9 cellular contexts compared by ENCODE assay signal in genomic region chr10:114470956-114471905, GRCh38.
DNase-seq lines count a peak whose midpoint lies in the region; ATAC-seq, FAIRE-seq and TF ChIP-seq lines count a peak whose summit lies in the region.
"Had no signal": no experiment of that assay in that cellular context is flagged by ENCODE, and none has a peak within 500 bp of the region (broad histone marks: within the 10 kb centered on the region; RNA-seq: fewer than 3 reads in every experiment).

No MANE protein-coding gene starts in this region.

- H2AFZ ChIP-seq in hepatocyte, result no peak overlapping the region

- no peaks in the 10 kb centered on the region for H3K27me3 Mint-ChIP-seq in T-helper 2 cell treated with Interferon-gamma antibody and Interleukin-4, amounts not matched to agents 5 μg/mL and 100 μg/mL, for 36 hours (ENCODE audit: low read depth)

- H3K27me3 ChIP-seq in ascending aorta, result no peaks in the 10 kb centered on the region
- no peaks in the 10 kb centered on the region for H3K27me3 ChIP-seq in hepatocyte
- H3K27me3 ChIP-seq in small intestine (ENCODE audit: control insufficient read depth in 2 of 2, insufficient read depth in 2 of 2, low read length in 2 of 2), result peaks cover 0 to 1% of the 10 kb centered on the region in 2 donors
- H3K27me3 ChIP-seq: BLaER1 had no signal

- TF ChIP-seq CTCF in NB4 (IDR thresholded peaks at IDR 0.05; ENCODE audit: low read depth, low read length), result peak; percentile 82
- TF ChIP-seq CTCF in ascending aorta (IDR thresholded peaks at IDR 0.05), result peak; percentile 75 to 94 (median 92)
- TF ChIP-seq CTCF in hepatocyte (IDR thresholded peaks at IDR 0.05; ENCODE audit: poor library complexity), result peak; percentile 95

- H3K4me1 ChIP-seq in ascending aorta (no peaks in the 10 kb centered on the region), hepatocyte (ENCODE audit: insufficient read depth) (peaks cover 5% of the 10 kb centered on the region), small intestine (ENCODE audit: control insufficient read depth in 2 of 2, insufficient read depth in 1 of 2, low read depth in 1 of 2, low read length in 1 of 2) (no peaks in the 10 kb centered on the region)
- H3K4me1 ChIP-seq: BLaER1 had no signal

- H3K36me3 ChIP-seq in ascending aorta, result no peaks in the 10 kb centered on the region
- no peaks in the 10 kb centered on the region for H3K36me3 ChIP-seq in hepatocyte (replicated peaks; ENCODE audit: insufficient read depth, low read depth)
- H3K36me3 ChIP-seq in small intestine (ENCODE audit: control insufficient read depth in 2 of 2, insufficient read depth in 2 of 2, low read length in 2 of 2), result peaks cover 2 to 7% of the 10 kb centered on the region in 2 donors
- H3K36me3 ChIP-seq: BLaER1 had no signal

- DNase-seq in NCI-H2029 (lab: John Stamatoyannopoulos, UW) (peak; percentile 38), NCI-H2029 treated with DMSO at 0.1 percent for 48 hours (lab: John Stamatoyannopoulos, UW) (no peak), NB4 (ENCODE audit: low read depth) (peak; percentile 81), ascending aorta (ENCODE audit: low spot score in 2 of 2) (peak in 1 of 2 donors; percentile 75), hepatocyte (ENCODE audit: low spot score) (peak; percentile 90), small intestine (peak; percentile 83)
- peak; percentile 38 for DNase-seq in T-helper 2 cell treated with Interferon-gamma antibody and Interleukin-4, amounts not matched to agents 5 μg/mL and 100 μg/mL, for 36 hours (ENCODE audit: low spot score)

- no peaks in the 10 kb centered on the region for H3K9me3 ChIP-seq in ascending aorta
- no peaks in the 10 kb centered on the region for H3K9me3 ChIP-seq in hepatocyte (ENCODE audit: low read depth)
- no peaks in the 10 kb centered on the region for H3K9me3 ChIP-seq in small intestine (ENCODE audit: control insufficient read depth, low read depth)
- H3K9me3 ChIP-seq: BLaER1 had no signal

- H3K4me2 ChIP-seq in hepatocyte, result no peak overlapping the region
- H3K4me2 ChIP-seq: BLaER1 had no signal

- H4K20me1 ChIP-seq in hepatocyte (ENCODE audit: insufficient read depth, poor library complexity, severe bottlenecking), result no peaks in the 10 kb centered on the region
- H4K20me1 ChIP-seq: BLaER1 had no signal

- no peak overlapping the region for H3K4me3 Mint-ChIP-seq in T-helper 2 cell treated with Interferon-gamma antibody and Interleukin-4, amounts not matched to agents 5 μg/mL and 100 μg/mL, for 36 hours

- H3K36me3 Mint-ChIP-seq in T-helper 2 cell treated with Interferon-gamma antibody and Interleukin-4, amounts not matched to agents 5 μg/mL and 100 μg/mL, for 36 hours (ENCODE audit: low read depth), result peaks cover 24% of the 10 kb centered on the region

- intact Hi-C loops in ascending aorta (cut with DNase I), result loop anchor here (1.0 to 10.0 kb wide), 4 partner anchors 77 to 654 kb away; no protein-coding TSS in a partner anchor

- no peak for TF ChIP-seq POLR2A in NB4 (IDR thresholded peaks at IDR 0.05; ENCODE audit: extremely low read depth, insufficient read length)

- whole genome bisulfite sequencing in hepatocyte (ENCODE audit: low lambda C conversion rate, missing lambda C conversion rate), result 39% methylated on average over 11 of the region's 11 CpGs
- WGBS in small intestine, 3 donors, result 31 to 33% (median 33%) methylated on average over 11 of the region's 11 CpGs

- peak; percentile 96 for ATAC-seq in HG02588 (IDR thresholded peaks at IDR 0.05; ENCODE audit: unreplicated experiment)

- no peaks in the 10 kb centered on the region for H3K9me2 ChIP-seq in hepatocyte (replicated peaks; ENCODE audit: insufficient read depth)

- peaks cover 12% of the 10 kb centered on the region for H3K4me1 Mint-ChIP-seq in T-helper 2 cell treated with Interferon-gamma antibody and Interleukin-4, amounts not matched to agents 5 μg/mL and 100 μg/mL, for 36 hours (ENCODE audit: low read depth)

- H3K9me3 Mint-ChIP-seq in T-helper 2 cell treated with Interferon-gamma antibody and Interleukin-4, amounts not matched to agents 5 μg/mL and 100 μg/mL, for 36 hours, result no peaks in the 10 kb centered on the region

- H3K4me3 ChIP-seq in NB4 (ENCODE audit: low read depth, low read length) (no peak overlapping the region), ascending aorta (no peak overlapping the region), hepatocyte (no peak overlapping the region), small intestine (ENCODE audit: low read depth in 1 of 2, low read length in 2 of 2) (no peak overlapping the region)
- H3K4me3 ChIP-seq: BLaER1 had no signal

- H3K27ac Mint-ChIP-seq in T-helper 2 cell treated with Interferon-gamma antibody and Interleukin-4, amounts not matched to agents 5 μg/mL and 100 μg/mL, for 36 hours, result peak overlapping the region; percentile 65

- H3K27ac ChIP-seq in ascending aorta (no peak overlapping the region), hepatocyte (no peak overlapping the region), small intestine (ENCODE audit: low read depth in 1 of 2, low read length in 1 of 2) (no peak overlapping the region)
- H3K27ac ChIP-seq: BLaER1 had no signal

- H3K79me2 ChIP-seq in hepatocyte, result no peaks in the 10 kb centered on the region

- peak; percentile 57 for FAIRE-seq in small intestine (lab: Jason Lieb, UNC)
